30 cellular contexts compared by ENCODE assay signal in the genomic region with DNA sequence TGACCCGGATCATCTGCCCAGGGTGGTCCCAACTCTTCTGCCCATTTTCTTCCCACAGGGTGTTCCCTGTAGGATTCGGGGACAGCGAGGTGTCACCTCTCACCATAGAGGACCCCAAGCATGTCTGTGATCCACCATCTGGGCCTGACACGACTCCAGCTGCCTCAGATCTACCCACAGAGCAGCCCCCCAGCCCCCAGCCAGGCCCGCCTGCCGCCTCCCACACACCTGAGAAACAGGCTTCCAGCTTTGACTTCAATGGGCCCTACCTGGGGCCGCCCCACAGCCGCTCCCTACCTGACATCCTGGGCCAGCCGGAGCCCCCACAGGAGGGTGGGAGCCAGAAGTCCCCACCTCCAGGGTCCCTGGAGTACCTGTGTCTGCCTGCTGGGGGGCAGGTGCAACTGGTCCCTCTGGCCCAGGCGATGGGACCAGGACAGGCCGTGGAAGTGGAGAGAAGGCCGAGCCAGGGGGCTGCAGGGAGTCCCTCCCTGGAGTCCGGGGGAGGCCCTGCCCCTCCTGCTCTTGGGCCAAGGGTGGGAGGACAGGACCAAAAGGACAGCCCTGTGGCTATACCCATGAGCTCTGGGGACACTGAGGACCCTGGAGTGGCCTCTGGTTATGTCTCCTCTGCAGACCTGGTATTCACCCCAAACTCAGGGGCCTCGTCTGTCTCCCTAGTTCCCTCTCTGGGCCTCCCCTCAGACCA. TPM values are rescaled to one million over a fixed set of nuclear protein-coding genes. Genes with fewer than 3 reads are reported as not detected.
"Had no signal": no experiment of that assay in that cellular context is flagged by ENCODE, and none has a peak within 500 bp of the region (broad histone marks: within the 10 kb centered on the region; RNA-seq: fewer than 3 reads in every experiment).

No MANE protein-coding gene starts in this region.

- H3K9me3 Mint-ChIP-seq: activated naive CD4-positive, alpha-beta T cell treated with anti-CD3 and anti-CD28 coated beads for 36 hours; activated naive CD8-positive, alpha-beta T cell treated with anti-CD3 and anti-CD28 coated beads, Interleukin-2, amount 10 ng/mL, durations not matched to agents 7 days and 5 days; mesothelial cell of epicardium; naive B cell; nephron progenitor cell; T-helper 2 cell treated with Interferon-gamma antibody and Interleukin-4, amounts not matched to agents 5 μg/mL and 100 μg/mL, for 36 hours had no signal

- H3K9me3 ChIP-seq: breast epithelium, esophagus muscularis mucosa, heart left ventricle, left ventricle myocardium inferior, psoas muscle, sigmoid colon, thoracic aorta, vagina had no signal

- H2AFZ ChIP-seq: parathyroid adenoma had no signal

- H3K4me3 Mint-ChIP-seq: activated naive CD4-positive, alpha-beta T cell treated with anti-CD3 and anti-CD28 coated beads for 36 hours; activated naive CD8-positive, alpha-beta T cell treated with anti-CD3 and anti-CD28 coated beads, Interleukin-2, amount 10 ng/mL, durations not matched to agents 7 days and 5 days; mesothelial cell of epicardium; naive B cell; nephron progenitor cell; T-helper 2 cell treated with Interferon-gamma antibody and Interleukin-4, amounts not matched to agents 5 μg/mL and 100 μg/mL, for 36 hours had no signal

- H3K4me3 ChIP-seq: breast epithelium, esophagus muscularis mucosa, heart left ventricle, left ventricle myocardium inferior, psoas muscle, sigmoid colon, thoracic aorta, vagina had no signal

- H3K36me3 ChIP-seq: breast epithelium, left ventricle myocardium inferior, sigmoid colon, thoracic aorta, vagina had no signal

- H3K79me2 ChIP-seq: parathyroid adenoma had no signal

- H3K27ac ChIP-seq: breast epithelium, esophagus muscularis mucosa, foreskin keratinocyte, heart left ventricle, left ventricle myocardium inferior, parathyroid adenoma, psoas muscle, sigmoid colon, thoracic aorta, vagina had no signal

- H3K27ac Mint-ChIP-seq: activated naive CD4-positive, alpha-beta T cell treated with anti-CD3 and anti-CD28 coated beads for 36 hours; activated naive CD8-positive, alpha-beta T cell treated with anti-CD3 and anti-CD28 coated beads, Interleukin-2, amount 10 ng/mL, durations not matched to agents 7 days and 5 days; mesothelial cell of epicardium; nephron progenitor cell; T-helper 2 cell treated with Interferon-gamma antibody and Interleukin-4, amounts not matched to agents 5 μg/mL and 100 μg/mL, for 36 hours had no signal

- H3K4me1 ChIP-seq: breast epithelium, esophagus muscularis mucosa, foreskin keratinocyte, left ventricle myocardium inferior, parathyroid adenoma, psoas muscle, sigmoid colon, vagina had no signal

- DNase-seq: activated CD4-positive, alpha-beta T cell treated with anti-CD3 and anti-CD28 coated beads for 4 hours; activated CD4-positive, alpha-beta T cell treated with anti-CD3 and anti-CD28 coated beads, Interleukin-2, amount 50 U/mL, for 4 hours; activated effector memory CD4-positive, alpha-beta T cell treated with Interleukin-2 at 50 U/mL for 16 hours; activated naive CD4-positive, alpha-beta T cell treated with anti-CD3 and anti-CD28 coated beads for 36 hours; activated naive CD8-positive, alpha-beta T cell treated with anti-CD3 and anti-CD28 coated beads, Interleukin-2, amount 10 ng/mL, durations not matched to agents 7 days and 5 days; central memory CD4-positive, alpha-beta T cell; dermis blood vessel endothelial cell; effector CD4-positive, alpha-beta T cell; foreskin keratinocyte; heart left ventricle; left ventricle myocardium inferior; naive B cell; nephron progenitor cell; nucleus accumbens; psoas muscle; sigmoid colon; small intestine; stimulated activated CD4-positive, alpha-beta T cell treated with anti-CD3 and anti-CD28 coated beads, Interleukin-1b, Interleukin-23, amount 100 ng/mL, for 48 hours; stimulated activated CD4-positive, alpha-beta T cell treated with anti-CD3 and anti-CD28 coated beads, Interleukin-4, amount 100 ng/mL, for 4 hours; stimulated activated CD8-positive, alpha-beta memory T cell treated with anti-CD3 and anti-CD28 coated beads, Interleukin-4, amount 100 ng/mL, for 48 hours; stimulated activated naive CD4-positive, alpha-beta T cell; T-helper 1 cell; trophoblast cell had no signal

- ATAC-seq: foreskin keratinocyte, psoas muscle had no signal

- H3K27me3 ChIP-seq: breast epithelium, sigmoid colon, vagina had no signal

RNA-seq across cellular contexts. Expression of a gene that starts 24.0 kb away (rescaled TPM):
- total RNA-seq: foreskin keratinocyte had no signal
